16 cellular contexts compared by ENCODE assay signal in genomic region chr17:75834279-75834920, GRCh38. TPM values are rescaled to one million over a fixed set of nuclear protein-coding genes. Genes with fewer than 3 reads are reported as not detected.
DNase-seq lines count a peak whose midpoint lies in the region; ATAC-seq and TF ChIP-seq lines count a peak whose summit lies in the region.
"Had no signal": no experiment of that assay in that cellular context is flagged by ENCODE, and none has a peak within 500 bp of the region (broad histone marks: within the 10 kb centered on the region; RNA-seq: fewer than 3 reads in every experiment).

No MANE protein-coding gene starts in this region.

- CTCF ChIA-PET in activated CD4-positive, alpha-beta T cell treated with anti-CD3 and anti-CD28 coated beads, Interleukin-2, amount 10 ng/mL, durations not matched to agents 7 days and 5 days (lab: Charles Lee) = interaction anchor here (5.2 kb wide), 1 partner anchor 13 kb away, joined by 48 read pairs; the partner anchor contains the start of gene UNC13D
- CTCF ChIA-PET in activated CD4-positive, alpha-beta T cell treated with anti-CD3 and anti-CD28 coated beads for 36 hours (lab: Charles Lee) = interaction anchor here (0.7 to 2.6 kb wide), 6 partner anchors 11 to 29 kb away, joined by 3 to 16 read pairs (median 4); partner anchors contain the start of gene WBP2

- H3K27ac Mint-ChIP-seq in activated CD4-positive, alpha-beta T cell treated with anti-CD3 and anti-CD28 coated beads, Interleukin-2, amount 10 ng/mL, durations not matched to agents 7 days and 5 days = peak overlapping the region; percentile 91
- no peak overlapping the region for H3K27ac Mint-ChIP-seq in activated CD4-positive, alpha-beta T cell treated with anti-CD3 and anti-CD28 coated beads for 36 hours
- H3K27ac Mint-ChIP-seq: HFFc6 had no signal

- ATAC-seq in activated CD4-positive, alpha-beta T cell treated with anti-CD3 and anti-CD28 coated beads for 36 hours = no peak
- ATAC-seq in gastrocnemius medialis = peak; percentile 40 to 49
- ATAC-seq in HG02870 (IDR thresholded peaks at IDR 0.05; ENCODE audit: unreplicated experiment) = no peak
- ATAC-seq: pancreas had no signal

- in situ Hi-C loops in gastrocnemius medialis (cut with MboI; ENCODE audit: low sequenced_read_pairs in 4 of 4) = no loop called here

- H3K4me3 Mint-ChIP-seq in activated CD4-positive, alpha-beta T cell treated with anti-CD3 and anti-CD28 coated beads, Interleukin-2, amount 10 ng/mL, durations not matched to agents 7 days and 5 days = no peak overlapping the region
- no peak overlapping the region for H3K4me3 Mint-ChIP-seq in activated CD4-positive, alpha-beta T cell treated with anti-CD3 and anti-CD28 coated beads for 36 hours
- H3K4me3 Mint-ChIP-seq: HFFc6 had no signal

- no peak for TF ChIP-seq POLR2A in gastrocnemius medialis (IDR thresholded peaks at IDR 0.05)

- H3K4me3 ChIP-seq in dorsolateral prefrontal cortex (no peak overlapping the region), gastrocnemius medialis (no peak overlapping the region)
- H3K4me3 ChIP-seq: pancreas had no signal

- peaks cover 48% of the 10 kb centered on the region for H3K36me3 Mint-ChIP-seq in activated CD4-positive, alpha-beta T cell treated with anti-CD3 and anti-CD28 coated beads, Interleukin-2, amount 10 ng/mL, durations not matched to agents 7 days and 5 days (ENCODE audit: low read depth)
- peaks cover 40% of the 10 kb centered on the region for H3K36me3 Mint-ChIP-seq in activated CD4-positive, alpha-beta T cell treated with anti-CD3 and anti-CD28 coated beads for 36 hours (ENCODE audit: low read depth)

- H3K4me1 ChIP-seq in gastrocnemius medialis = no peaks in the 10 kb centered on the region
- H3K4me1 ChIP-seq: pancreas had no signal

- intact Hi-C loops in activated CD4-positive, alpha-beta T cell treated with anti-CD3 and anti-CD28 coated beads for 36 hours (cut with DNase I, micrococcal nuclease) = no loop called here
- intact Hi-C loops in dorsolateral prefrontal cortex (cut with DNase I) = no loop called here
- intact Hi-C loops in gastrocnemius medialis (cut with DNase I; ENCODE audit: low total_unique reads) = no loop called here

- no peaks in the 10 kb centered on the region for H3K27me3 ChIP-seq in dorsolateral prefrontal cortex
- H3K27me3 ChIP-seq in gastrocnemius medialis = no peaks in the 10 kb centered on the region
- H3K27me3 ChIP-seq: pancreas had no signal

- peaks cover 3 to 39% of the 10 kb centered on the region in 2 donors for H3K36me3 ChIP-seq in gastrocnemius medialis
- H3K36me3 ChIP-seq: pancreas had no signal

- TF ChIP-seq CTCF in dorsolateral prefrontal cortex (IDR thresholded peaks at IDR 0.05 in 54 of 56, conservative IDR thresholded peaks at IDR 0.05 in 2 of 56; ENCODE audit: low read depth in 1 of 56, partially characterized antibody in 56 of 56) (no peak), gastrocnemius medialis (IDR thresholded peaks at IDR 0.05 in 4 of 5, conservative IDR thresholded peaks at IDR 0.05 in 1 of 5) (no peak)

- no peaks in the 10 kb centered on the region for H3K27me3 Mint-ChIP-seq in activated CD4-positive, alpha-beta T cell treated with anti-CD3 and anti-CD28 coated beads, Interleukin-2, amount 10 ng/mL, durations not matched to agents 7 days and 5 days
- no peaks in the 10 kb centered on the region for H3K27me3 Mint-ChIP-seq in activated CD4-positive, alpha-beta T cell treated with anti-CD3 and anti-CD28 coated beads for 36 hours

- DNase-seq in activated CD4-positive, alpha-beta T cell treated with anti-CD3 and anti-CD28 coated beads, Interleukin-2, amount 10 ng/mL, durations not matched to agents 7 days and 5 days = no peak
- DNase-seq in activated CD4-positive, alpha-beta T cell treated with anti-CD3 and anti-CD28 coated beads for 36 hours = no peak
- DNase-seq in NCI-H1694 (lab: John Stamatoyannopoulos, UW) (peak; percentile 43), dorsolateral prefrontal cortex (peak in 8 of 10 donors; percentile 53 to 82 (median 72)), gastrocnemius medialis (peak in 1 of 2 donors; percentile 57), CD1c-positive myeloid dendritic cell (ENCODE audit: extremely low spot score) (no peak), NCI-H1105 treated with DMSO at 0.1 percent for 48 hours (lab: John Stamatoyannopoulos, UW) (no peak)
- DNase-seq: COR-L47, HFFc6, islet precursor cell, KBM-7, NCI-H1436 treated with DMSO at 0.1 percent for 48 hours, NCI-H446 had no signal

- H3K9me3 ChIP-seq in gastrocnemius medialis = no peaks in the 10 kb centered on the region
- H3K9me3 ChIP-seq: pancreas had no signal

- no peaks in the 10 kb centered on the region for H3K9me3 Mint-ChIP-seq in activated CD4-positive, alpha-beta T cell treated with anti-CD3 and anti-CD28 coated beads, Interleukin-2, amount 10 ng/mL, durations not matched to agents 7 days and 5 days
- no peaks in the 10 kb centered on the region for H3K9me3 Mint-ChIP-seq in activated CD4-positive, alpha-beta T cell treated with anti-CD3 and anti-CD28 coated beads for 36 hours (ENCODE audit: low read depth)
- H3K9me3 Mint-ChIP-seq: HFFc6 had no signal

- POLR2A ChIA-PET in activated CD4-positive, alpha-beta T cell treated with anti-CD3 and anti-CD28 coated beads, Interleukin-2, amount 10 ng/mL, durations not matched to agents 7 days and 5 days (lab: Charles Lee) = interaction anchor here (1.4 kb wide), 1 partner anchor 55 kb away, joined by 4 read pairs; a partner anchor contains a TSS
- POLR2A ChIA-PET in activated CD4-positive, alpha-beta T cell treated with anti-CD3 and anti-CD28 coated beads for 36 hours (lab: Charles Lee) = no interaction called here

- peaks cover 30% of the 10 kb centered on the region for H3K4me1 Mint-ChIP-seq in activated CD4-positive, alpha-beta T cell treated with anti-CD3 and anti-CD28 coated beads, Interleukin-2, amount 10 ng/mL, durations not matched to agents 7 days and 5 days
- H3K4me1 Mint-ChIP-seq in activated CD4-positive, alpha-beta T cell treated with anti-CD3 and anti-CD28 coated beads for 36 hours = peaks cover 28% of the 10 kb centered on the region

- H3K27ac ChIP-seq in dorsolateral prefrontal cortex = peak overlapping the region in 39 of 59 donors; percentile 12 to 72 (median 46)
- peak overlapping the region in 1 of 4 donors; percentile 9 for H3K27ac ChIP-seq in gastrocnemius medialis
- H3K27ac ChIP-seq: epithelial cell of prostate, pancreas had no signal

RNA-seq across cellular contexts. Expression of gene UNC13D, which starts 9.8 kb away (rescaled TPM):
- total RNA-seq in activated CD4-positive, alpha-beta T cell treated with anti-CD3 and anti-CD28 coated beads, Interleukin-2, amount 10 ng/mL, durations not matched to agents 7 days and 5 days = 100 to 1,000 TPM; 161 to 182 TPM
- 100 to 1,000 TPM; 106 to 133 TPM for total RNA-seq in activated CD4-positive, alpha-beta T cell treated with anti-CD3 and anti-CD28 coated beads for 36 hours
- total RNA-seq in dorsolateral prefrontal cortex (10 to 100 TPM in 85 of 120 experiments, 1 to 10 TPM in 35; 3.9 to 40.2 (median 13.0) TPM), gastrocnemius medialis (1 to 10 TPM; 1.3 to 9.4 (median 4.6) TPM)

RNA-seq across cellular contexts. Expression of gene WBP2, which starts 20.7 kb away (rescaled TPM):
- 10 to 100 TPM; 76.8 to 83.5 TPM for total RNA-seq in activated CD4-positive, alpha-beta T cell treated with anti-CD3 and anti-CD28 coated beads, Interleukin-2, amount 10 ng/mL, durations not matched to agents 7 days and 5 days
- total RNA-seq in activated CD4-positive, alpha-beta T cell treated with anti-CD3 and anti-CD28 coated beads for 36 hours = 10 to 100 TPM; 68.7 to 74.1 TPM
- total RNA-seq in dorsolateral prefrontal cortex (100 to 1,000 TPM; 311 to 523 (median 421) TPM), gastrocnemius medialis (100 to 1,000 TPM; 129 to 259 (median 148) TPM)

RNA-seq across cellular contexts. Expression of gene TRIM47, which starts 44.0 kb away (rescaled TPM):
- 10 to 100 TPM; 33.9 to 43.4 TPM for total RNA-seq in activated CD4-positive, alpha-beta T cell treated with anti-CD3 and anti-CD28 coated beads, Interleukin-2, amount 10 ng/mL, durations not matched to agents 7 days and 5 days
- total RNA-seq in activated CD4-positive, alpha-beta T cell treated with anti-CD3 and anti-CD28 coated beads for 36 hours = 10 to 100 TPM; 13.4 to 19.9 TPM
- total RNA-seq in dorsolateral prefrontal cortex (100 to 1,000 TPM in 3 of 120 experiments, 10 to 100 TPM in 117; 19.7 to 109 (median 43.9) TPM), gastrocnemius medialis (10 to 100 TPM in 3 of 4 donors, 1 to 10 TPM in 1; 9.5 to 18.4 (median 15.5) TPM)

RNA-seq across cellular contexts. Expression of gene UNK, which starts 49.8 kb away (rescaled TPM):
- 10 to 100 TPM; 27.1 to 28.7 TPM for total RNA-seq in activated CD4-positive, alpha-beta T cell treated with anti-CD3 and anti-CD28 coated beads, Interleukin-2, amount 10 ng/mL, durations not matched to agents 7 days and 5 days
- total RNA-seq in activated CD4-positive, alpha-beta T cell treated with anti-CD3 and anti-CD28 coated beads for 36 hours = 10 to 100 TPM; 24.5 to 33.7 TPM
- total RNA-seq in dorsolateral prefrontal cortex (10 to 100 TPM; 20.6 to 51.6 (median 29.4) TPM), gastrocnemius medialis (10 to 100 TPM; 10.4 to 19.2 (median 13.1) TPM)

Comparison
In these comparisons a context has a peak if more than half of its experiments do, and no peak if none do; other contexts are left out.
1. DNase-seq: peak in NCI-H1694 (single experiment) and dorsolateral prefrontal cortex (8 of 10); none in activated CD4-positive, alpha-beta T cell treated with anti-CD3 and anti-CD28 coated beads, Interleukin-2, amount 10 ng/mL, durations not matched to agents 7 days and 5 days (single experiment), activated CD4-positive, alpha-beta T cell treated with anti-CD3 and anti-CD28 coated beads for 36 hours (single experiment), CD1c-positive myeloid dendritic cell (single experiment) and NCI-H1105 treated with DMSO at 0.1 percent for 48 hours (single experiment).
2. ATAC-seq: peak in gastrocnemius medialis (2 of 2); none in activated CD4-positive, alpha-beta T cell treated with anti-CD3 and anti-CD28 coated beads for 36 hours (single experiment) and HG02870 (single experiment).